14 cellular contexts compared by ENCODE assay signal in the genomic region with DNA sequence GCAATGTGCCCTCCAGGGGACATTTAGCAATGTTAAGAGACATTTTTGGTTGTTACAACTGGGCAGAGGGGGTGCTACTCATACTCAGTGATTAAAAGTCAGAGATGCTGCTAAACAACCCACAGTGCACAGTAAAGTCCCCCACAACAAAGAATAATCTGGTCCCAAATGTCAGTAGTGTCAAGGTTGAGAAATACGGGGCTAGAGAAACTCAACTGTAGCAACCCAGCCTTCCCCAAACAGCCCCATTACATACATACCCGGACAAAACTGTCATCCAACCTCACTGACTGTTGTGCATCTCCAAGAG. TPM values are rescaled to one million over a fixed set of nuclear protein-coding genes. Genes with fewer than 3 reads are reported as not detected.
DNase-seq lines count a peak whose midpoint lies in the region; ATAC-seq, FAIRE-seq and TF ChIP-seq lines count a peak whose summit lies in the region.
"Had no signal": no experiment of that assay in that cellular context is flagged by ENCODE, and none has a peak within 500 bp of the region (broad histone marks: within the 10 kb centered on the region; RNA-seq: fewer than 3 reads in every experiment).

No MANE protein-coding gene starts in this region.

- H3K9me3 ChIP-seq in Karpas-422 (ENCODE audit: low read length) (no peaks in the 10 kb centered on the region), Caco-2 (no peaks in the 10 kb centered on the region)
- H3K9me3 ChIP-seq: heart left ventricle, suprapubic skin had no signal

- no TSS peak for BruUV-seq in Caco-2 (replicated peaks; lab: Mats Ljungman, UMichigan)

- H3K27me3 ChIP-seq in Karpas-422 (ENCODE audit: low read length) (no peaks in the 10 kb centered on the region), Caco-2 (replicated peaks; ENCODE audit: control insufficient read depth, insufficient read depth, low read length) (no peaks in the 10 kb centered on the region)
- H3K27me3 ChIP-seq: heart left ventricle, suprapubic skin had no signal

- H2AFZ ChIP-seq in Karpas-422 (ENCODE audit: low read length): no peak overlapping the region

- H3K4me1 Mint-ChIP-seq in naive B cell: peaks cover 15 to 21% (median 17%) of the 10 kb centered on the region in 3 donors
- peaks cover 9% of the 10 kb centered on the region for H3K4me1 Mint-ChIP-seq in Caco-2 (ENCODE audit: low read depth, unreplicated experiment)

- POLR2A ChIA-PET in Caco-2 (lab: Charles Lee): no interaction called here

- peak overlapping the region; percentile 94 for H3K27ac ChIP-seq in Karpas-422 (ENCODE audit: low read length)
- H3K27ac ChIP-seq: heart left ventricle, suprapubic skin had no signal

- H3K27ac Mint-ChIP-seq in naive B cell (peak overlapping the region; percentile 41 to 98 (median 91)), Caco-2 (ENCODE audit: unreplicated experiment) (no peak overlapping the region)

- TF ChIP-seq CTCF in Caco-2 (IDR thresholded peaks at IDR 0.05; ENCODE audit: insufficient read depth in 1 of 2, low read depth in 1 of 2, low read length in 1 of 2, severe bottlenecking in 1 of 2, unreplicated experiment in 1 of 2): no peak

- H3K9ac ChIP-seq in Karpas-422 (ENCODE audit: low read length): peak overlapping the region; percentile 40

- intact Hi-C loops in Caco-2 (cut with micrococcal nuclease; ENCODE audit: unreplicated experiment): no loop called here

- no peak for TF ChIP-seq POLR2A in GM12891 (IDR thresholded peaks at IDR 0.05; ENCODE audit: low read depth, low read length)

- peak; percentile 69 for FAIRE-seq in GM12891 (lab: Jason Lieb, UNC)
- FAIRE-seq: K562 had no signal

- peak overlapping the region; percentile 51 for H3K4me2 ChIP-seq in Karpas-422 (ENCODE audit: low read depth, low read length, poor library complexity, severe bottlenecking)

- H3K4me3 Mint-ChIP-seq in naive B cell (peak overlapping the region in 6 of 8 donors; percentile 4 to 84 (median 80)), Caco-2 (ENCODE audit: unreplicated experiment) (no peak overlapping the region)
- H3K4me3 Mint-ChIP-seq: activated CD8-positive, alpha-beta memory T cell treated with anti-CD3 and anti-CD28 coated beads, Interleukin-2, amount 10 ng/mL, durations not matched to agents 7 days and 5 days had no signal

- no peaks in the 10 kb centered on the region for H3K27me3 Mint-ChIP-seq in naive B cell
- no peaks in the 10 kb centered on the region for H3K27me3 Mint-ChIP-seq in Caco-2 (ENCODE audit: insufficient read depth, unreplicated experiment)
- H3K27me3 Mint-ChIP-seq: activated CD8-positive, alpha-beta memory T cell treated with anti-CD3 and anti-CD28 coated beads, Interleukin-2, amount 10 ng/mL, durations not matched to agents 7 days and 5 days had no signal

- H3K9me3 Mint-ChIP-seq in naive B cell (no peaks in the 10 kb centered on the region), Caco-2 (ENCODE audit: unreplicated experiment) (no peaks in the 10 kb centered on the region)

- ATAC-seq in naive B cell (ENCODE audit: low read depth in 2 of 2): no peak
- ATAC-seq: activated CD8-positive, alpha-beta memory T cell treated with anti-CD3 and anti-CD28 coated beads, Interleukin-2, amount 10 ng/mL, durations not matched to agents 7 days and 5 days; heart left ventricle; K562 had no signal

- H3K4me3 ChIP-seq in Karpas-422 (ENCODE audit: low read length) (peak overlapping the region; percentile 12; the same call in 1 of the 2 replicates), Caco-2 (ENCODE audit: low read depth, low read length) (no peak overlapping the region)
- H3K4me3 ChIP-seq: heart left ventricle, K562, suprapubic skin had no signal

- peaks cover 9 to 20% of the 10 kb centered on the region in 2 donors for H3K36me3 Mint-ChIP-seq in naive B cell
- peaks cover 99% of the 10 kb centered on the region for H3K36me3 Mint-ChIP-seq in Caco-2 (ENCODE audit: insufficient read depth, unreplicated experiment)

- H3K79me2 ChIP-seq in Karpas-422 (ENCODE audit: low read length): peaks cover 38% of the 10 kb centered on the region

- H3K4me1 ChIP-seq in Karpas-422 (ENCODE audit: low read length): peaks cover 66% of the 10 kb centered on the region
- H3K4me1 ChIP-seq in Caco-2: peaks cover 14% of the 10 kb centered on the region

- peaks cover 45% of the 10 kb centered on the region for H3K36me3 ChIP-seq in Karpas-422 (ENCODE audit: insufficient read depth, low read length)
- peaks cover 5% of the 10 kb centered on the region for H3K36me3 ChIP-seq in Caco-2 (ENCODE audit: control insufficient read depth, insufficient read depth, low read length)

- CTCF ChIA-PET in Caco-2 (lab: Charles Lee): no interaction called here

- no peaks in the 10 kb centered on the region for H4K20me1 ChIP-seq in Karpas-422 (ENCODE audit: insufficient read depth, low read depth, low read length)

- no peaks in the 10 kb centered on the region for H3K9me2 ChIP-seq in Karpas-422 (replicated peaks; ENCODE audit: insufficient read depth, low read length)

- DNase-seq in GM12891 (ENCODE audit: insufficient read length, low spot score): no peak
- DNase-seq in Karpas-422: no peak
- no peak for DNase-seq in naive B cell
- DNase-seq in stimulated activated naive CD4-positive, alpha-beta T cell treated with Interleukin-2 at 50 U/mL for 16 hours (lab: John Stamatoyannopoulos, UW): no peak
- no peak for DNase-seq in Caco-2
- no peak for DNase-seq in nucleus accumbens (lab: John Stamatoyannopoulos, UW)
- DNase-seq: activated CD8-positive, alpha-beta memory T cell treated with anti-CD3 and anti-CD28 coated beads, Interleukin-2, amount 10 ng/mL, durations not matched to agents 7 days and 5 days; activated naive CD4-positive, alpha-beta T cell treated with anti-CD3 and anti-CD28 coated beads, Interleukin-2, amount 50 U/mL, for 16 hours; heart left ventricle; NCI-H1105; NCI-H2171; NCI-H82 had no signal

TF ChIP-seq in GM12891, 5 proteins besides CTCF, POLR2A, EP300 and RAD21:
- TF ChIP-seq POLR2AphosphoS5 (IDR thresholded peaks at IDR 0.05; ENCODE audit: low read depth, low read length): no peak
- no peak for TF ChIP-seq PAX5 (IDR thresholded peaks at IDR 0.05; ENCODE audit: insufficient read depth, low read length, severe bottlenecking)
- no peak for TF ChIP-seq TAF1 (IDR thresholded peaks at IDR 0.05; ENCODE audit: low read depth, low read length)
- no peak for TF ChIP-seq SPI1 (IDR thresholded peaks at IDR 0.05; ENCODE audit: low read depth, low read length)
- no peak for TF ChIP-seq POU2F2 (IDR thresholded peaks at IDR 0.05; ENCODE audit: low read depth, low read length)

RNA-seq across cellular contexts. Expression of a gene that starts 20.4 kb away (rescaled TPM):
- 101 TPM for polyA plus RNA-seq in GM12891 (2012; ENCODE audit: low read depth, missing spikeins)
- total RNA-seq in Karpas-422 (2014; rRNA removed; shearing (Covaris generic); ENCODE audit: low replicate concordance): 56.1 and 64.1 TPM in 2 replicates
- polyA plus RNA-seq in naive B cell (ENCODE audit: low read depth in 6 of 6): 10 to 100 TPM; 33.4 to 98.0 (median 77.4) TPM
- total RNA-seq in Caco-2 (2022): 147 and 156 TPM in 2 replicates

RNA-seq across cellular contexts. Expression of a gene that starts 23.1 kb away (rescaled TPM):
- 22.6 TPM for polyA plus RNA-seq in GM12891 (2012; ENCODE audit: low read depth, missing spikeins)
- total RNA-seq in Karpas-422 (2014; rRNA removed; shearing (Covaris generic); ENCODE audit: low replicate concordance): 28.4 and 44.9 TPM in 2 replicates
- polyA plus RNA-seq in naive B cell (ENCODE audit: low read depth in 6 of 6): 10 to 100 TPM; 25.0 to 42.1 (median 36.1) TPM
- 51.6 and 55.0 TPM in 2 replicates for total RNA-seq in Caco-2 (2022)

RNA-seq across cellular contexts. Expression of a gene that starts 30.2 kb away (rescaled TPM):
- polyA plus RNA-seq in GM12891 (2012; ENCODE audit: low read depth, missing spikeins): 28.4 TPM
- total RNA-seq in Karpas-422 (2014; rRNA removed; shearing (Covaris generic); ENCODE audit: low replicate concordance): 41.3 and 79.1 TPM in 2 replicates
- 10 to 100 TPM; 27.5 to 42.4 (median 34.8) TPM for polyA plus RNA-seq in naive B cell (ENCODE audit: low read depth in 6 of 6)
- 90.1 and 94.5 TPM in 2 replicates for total RNA-seq in Caco-2 (2022)

RNA-seq across cellular contexts. Expression of a gene that starts 53.6 kb away (rescaled TPM):
- 0.19 TPM for polyA plus RNA-seq in GM12891 (2012; ENCODE audit: low read depth, missing spikeins)
- not detected in 2 replicates for total RNA-seq in Karpas-422 (2014; rRNA removed; shearing (Covaris generic); ENCODE audit: low replicate concordance)
- under 1 TPM; 0.13 to 0.87 (median 0.58) TPM for polyA plus RNA-seq in naive B cell (ENCODE audit: low read depth in 6 of 6)
- 3.8 and 4.7 TPM in 2 replicates for total RNA-seq in Caco-2 (2022)
